2 cellular contexts compared by ENCODE assay signal in the genomic region with DNA sequence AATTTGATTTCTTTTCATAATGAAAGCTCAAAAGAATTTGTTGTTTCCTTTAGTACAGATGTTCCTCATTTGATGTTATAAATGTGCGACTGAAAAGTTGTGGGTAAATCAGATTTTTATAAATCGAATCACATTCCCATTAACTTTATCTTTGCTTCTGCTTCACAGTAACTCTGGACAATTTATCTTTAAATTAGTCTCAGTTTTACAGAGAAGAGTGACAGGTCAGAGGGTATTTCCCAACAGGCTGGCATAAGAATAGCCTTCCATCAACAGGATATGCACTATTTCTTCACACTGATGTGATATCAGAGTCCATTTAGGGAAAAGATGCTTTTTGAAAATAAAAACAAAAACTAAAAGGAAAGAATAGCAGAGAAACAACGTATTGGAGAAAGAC.
TF ChIP-seq lines count a peak whose summit lies in the region.

No MANE protein-coding gene starts in this region.

TF ChIP-seq in HepG2, 621 proteins besides CTCF, POLR2A, EP300 and RAD21 (continued from another document and continues in another):
- TF ChIP-seq, protein P1, sequence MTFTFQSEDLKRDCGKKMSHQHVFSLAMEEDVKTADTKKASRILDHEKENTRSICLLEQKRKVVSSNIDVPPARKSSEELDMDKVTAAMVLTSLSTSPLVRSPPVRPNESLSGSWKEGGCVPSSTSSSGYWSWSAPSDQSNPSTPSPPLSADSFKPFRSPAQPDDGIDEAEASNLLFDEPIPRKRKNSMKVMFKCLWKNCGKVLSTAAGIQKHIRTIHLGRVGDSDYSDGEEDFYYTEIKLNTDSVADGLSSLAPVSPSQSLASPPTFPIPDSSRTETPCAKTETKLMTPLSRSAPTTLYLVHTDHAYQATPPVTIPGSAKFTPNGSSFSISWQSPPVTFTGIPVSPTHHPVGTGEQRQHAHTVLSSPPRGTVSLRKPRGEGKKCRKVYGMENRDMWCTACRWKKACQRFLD (CRISPR knock-in tag; IDR thresholded peaks at IDR 0.05; ENCODE audit: borderline replicate concordance): no peak
- no peak for TF ChIP-seq NFYB (CRISPR knock-in tag; IDR thresholded peaks at IDR 0.05)
- TF ChIP-seq, protein P2, sequence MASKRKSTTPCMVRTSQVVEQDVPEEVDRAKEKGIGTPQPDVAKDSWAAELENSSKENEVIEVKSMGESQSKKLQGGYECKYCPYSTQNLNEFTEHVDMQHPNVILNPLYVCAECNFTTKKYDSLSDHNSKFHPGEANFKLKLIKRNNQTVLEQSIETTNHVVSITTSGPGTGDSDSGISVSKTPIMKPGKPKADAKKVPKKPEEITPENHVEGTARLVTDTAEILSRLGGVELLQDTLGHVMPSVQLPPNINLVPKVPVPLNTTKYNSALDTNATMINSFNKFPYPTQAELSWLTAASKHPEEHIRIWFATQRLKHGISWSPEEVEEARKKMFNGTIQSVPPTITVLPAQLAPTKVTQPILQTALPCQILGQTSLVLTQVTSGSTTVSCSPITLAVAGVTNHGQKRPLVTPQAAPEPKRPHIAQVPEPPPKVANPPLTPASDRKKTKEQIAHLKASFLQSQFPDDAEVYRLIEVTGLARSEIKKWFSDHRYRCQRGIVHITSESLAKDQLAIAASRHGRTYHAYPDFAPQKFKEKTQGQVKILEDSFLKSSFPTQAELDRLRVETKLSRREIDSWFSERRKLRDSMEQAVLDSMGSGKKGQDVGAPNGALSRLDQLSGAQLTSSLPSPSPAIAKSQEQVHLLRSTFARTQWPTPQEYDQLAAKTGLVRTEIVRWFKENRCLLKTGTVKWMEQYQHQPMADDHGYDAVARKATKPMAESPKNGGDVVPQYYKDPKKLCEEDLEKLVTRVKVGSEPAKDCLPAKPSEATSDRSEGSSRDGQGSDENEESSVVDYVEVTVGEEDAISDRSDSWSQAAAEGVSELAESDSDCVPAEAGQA (IDR thresholded peaks at IDR 0.05; ENCODE audit: low read depth): no peak
- TF ChIP-seq, protein P2 (CRISPR knock-in tag; IDR thresholded peaks at IDR 0.05; ENCODE audit: borderline replicate concordance): no peak
- TF ChIP-seq ZC3H13 (CRISPR knock-in tag; IDR thresholded peaks at IDR 0.05): no peak
- TF ChIP-seq, protein P3, sequence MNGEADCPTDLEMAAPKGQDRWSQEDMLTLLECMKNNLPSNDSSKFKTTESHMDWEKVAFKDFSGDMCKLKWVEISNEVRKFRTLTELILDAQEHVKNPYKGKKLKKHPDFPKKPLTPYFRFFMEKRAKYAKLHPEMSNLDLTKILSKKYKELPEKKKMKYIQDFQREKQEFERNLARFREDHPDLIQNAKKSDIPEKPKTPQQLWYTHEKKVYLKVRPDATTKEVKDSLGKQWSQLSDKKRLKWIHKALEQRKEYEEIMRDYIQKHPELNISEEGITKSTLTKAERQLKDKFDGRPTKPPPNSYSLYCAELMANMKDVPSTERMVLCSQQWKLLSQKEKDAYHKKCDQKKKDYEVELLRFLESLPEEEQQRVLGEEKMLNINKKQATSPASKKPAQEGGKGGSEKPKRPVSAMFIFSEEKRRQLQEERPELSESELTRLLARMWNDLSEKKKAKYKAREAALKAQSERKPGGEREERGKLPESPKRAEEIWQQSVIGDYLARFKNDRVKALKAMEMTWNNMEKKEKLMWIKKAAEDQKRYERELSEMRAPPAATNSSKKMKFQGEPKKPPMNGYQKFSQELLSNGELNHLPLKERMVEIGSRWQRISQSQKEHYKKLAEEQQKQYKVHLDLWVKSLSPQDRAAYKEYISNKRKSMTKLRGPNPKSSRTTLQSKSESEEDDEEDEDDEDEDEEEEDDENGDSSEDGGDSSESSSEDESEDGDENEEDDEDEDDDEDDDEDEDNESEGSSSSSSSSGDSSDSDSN (CRISPR knock-in tag; IDR thresholded peaks at IDR 0.05): no peak
- TF ChIP-seq, protein P4, sequence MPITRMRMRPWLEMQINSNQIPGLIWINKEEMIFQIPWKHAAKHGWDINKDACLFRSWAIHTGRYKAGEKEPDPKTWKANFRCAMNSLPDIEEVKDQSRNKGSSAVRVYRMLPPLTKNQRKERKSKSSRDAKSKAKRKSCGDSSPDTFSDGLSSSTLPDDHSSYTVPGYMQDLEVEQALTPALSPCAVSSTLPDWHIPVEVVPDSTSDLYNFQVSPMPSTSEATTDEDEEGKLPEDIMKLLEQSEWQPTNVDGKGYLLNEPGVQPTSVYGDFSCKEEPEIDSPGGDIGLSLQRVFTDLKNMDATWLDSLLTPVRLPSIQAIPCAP (CRISPR knock-in tag; IDR thresholded peaks at IDR 0.05; ENCODE audit: low read depth): no peak
- TF ChIP-seq, protein P5, sequence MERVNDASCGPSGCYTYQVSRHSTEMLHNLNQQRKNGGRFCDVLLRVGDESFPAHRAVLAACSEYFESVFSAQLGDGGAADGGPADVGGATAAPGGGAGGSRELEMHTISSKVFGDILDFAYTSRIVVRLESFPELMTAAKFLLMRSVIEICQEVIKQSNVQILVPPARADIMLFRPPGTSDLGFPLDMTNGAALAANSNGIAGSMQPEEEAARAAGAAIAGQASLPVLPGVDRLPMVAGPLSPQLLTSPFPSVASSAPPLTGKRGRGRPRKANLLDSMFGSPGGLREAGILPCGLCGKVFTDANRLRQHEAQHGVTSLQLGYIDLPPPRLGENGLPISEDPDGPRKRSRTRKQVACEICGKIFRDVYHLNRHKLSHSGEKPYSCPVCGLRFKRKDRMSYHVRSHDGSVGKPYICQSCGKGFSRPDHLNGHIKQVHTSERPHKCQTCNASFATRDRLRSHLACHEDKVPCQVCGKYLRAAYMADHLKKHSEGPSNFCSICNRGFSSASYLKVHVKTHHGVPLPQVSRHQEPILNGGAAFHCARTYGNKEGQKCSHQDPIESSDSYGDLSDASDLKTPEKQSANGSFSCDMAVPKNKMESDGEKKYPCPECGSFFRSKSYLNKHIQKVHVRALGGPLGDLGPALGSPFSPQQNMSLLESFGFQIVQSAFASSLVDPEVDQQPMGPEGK (CRISPR knock-in tag; IDR thresholded peaks at IDR 0.05): no peak

TF ChIP-seq in SK-N-SH, 30 proteins besides CTCF, POLR2A, EP300 and RAD21 (continued from another document):
- TF ChIP-seq, protein P6, sequence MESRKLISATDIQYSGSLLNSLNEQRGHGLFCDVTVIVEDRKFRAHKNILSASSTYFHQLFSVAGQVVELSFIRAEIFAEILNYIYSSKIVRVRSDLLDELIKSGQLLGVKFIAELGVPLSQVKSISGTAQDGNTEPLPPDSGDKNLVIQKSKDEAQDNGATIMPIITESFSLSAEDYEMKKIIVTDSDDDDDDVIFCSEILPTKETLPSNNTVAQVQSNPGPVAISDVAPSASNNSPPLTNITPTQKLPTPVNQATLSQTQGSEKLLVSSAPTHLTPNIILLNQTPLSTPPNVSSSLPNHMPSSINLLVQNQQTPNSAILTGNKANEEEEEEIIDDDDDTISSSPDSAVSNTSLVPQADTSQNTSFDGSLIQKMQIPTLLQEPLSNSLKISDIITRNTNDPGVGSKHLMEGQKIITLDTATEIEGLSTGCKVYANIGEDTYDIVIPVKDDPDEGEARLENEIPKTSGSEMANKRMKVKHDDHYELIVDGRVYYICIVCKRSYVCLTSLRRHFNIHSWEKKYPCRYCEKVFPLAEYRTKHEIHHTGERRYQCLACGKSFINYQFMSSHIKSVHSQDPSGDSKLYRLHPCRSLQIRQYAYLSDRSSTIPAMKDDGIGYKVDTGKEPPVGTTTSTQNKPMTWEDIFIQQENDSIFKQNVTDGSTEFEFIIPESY (IDR thresholded peaks at IDR 0.05; ENCODE audit: borderline replicate concordance, low read depth): no peak
- no peak for TF ChIP-seq SMC3 (IDR thresholded peaks at IDR 0.05; ENCODE audit: low read depth, low read length)
- peak; percentile 99 for TF ChIP-seq FOXJ3 (CRISPR knock-in tag; IDR thresholded peaks at IDR 0.05)
- no peak for TF ChIP-seq MEF2A (IDR thresholded peaks at IDR 0.05; ENCODE audit: borderline replicate concordance, low read depth)
- peak; percentile 30; the same call in 1 of the 2 replicates for TF ChIP-seq JUND (IDR thresholded peaks at IDR 0.05)
- TF ChIP-seq CHD2 (IDR thresholded peaks at IDR 0.05; ENCODE audit: low read length, partially characterized antibody): peak; percentile 92
- TF ChIP-seq TEAD4 (IDR thresholded peaks at IDR 0.05; ENCODE audit: borderline replicate concordance, insufficient read depth): peak; percentile 67; the same call in 1 of the 2 replicates
